ENCODE assay signal across 28 cellular contexts in the genomic region with DNA sequence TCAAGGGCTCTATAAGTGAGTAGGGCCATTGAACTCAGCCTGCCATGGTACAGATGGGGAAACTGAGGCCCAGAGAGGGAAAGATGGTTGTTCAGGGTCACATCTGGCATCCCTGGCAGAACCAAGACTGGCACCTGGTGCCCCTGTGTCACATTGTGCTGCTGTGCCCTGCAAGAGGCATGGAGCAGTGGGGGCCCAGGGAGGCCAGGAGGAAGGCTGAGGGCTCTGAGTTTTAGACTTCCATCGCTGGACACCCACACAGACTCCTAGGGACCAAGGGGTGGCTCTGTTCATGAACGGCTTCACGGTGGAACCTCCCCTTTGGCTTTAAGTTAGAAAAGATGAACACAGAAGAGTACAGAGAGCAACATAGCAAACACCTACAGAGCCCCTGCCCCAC.
DNase-seq lines count a peak whose midpoint lies in the region; ATAC-seq and TF ChIP-seq lines count a peak whose summit lies in the region.
"Had no signal": no experiment of that assay in that cellular context is flagged by ENCODE, and none has a peak within 500 bp of the region (broad histone marks: within the 10 kb centered on the region; RNA-seq: fewer than 3 reads in every experiment).

No MANE protein-coding gene starts in this region.

- peak overlapping the region; percentile 2 to 75; a peak in 2 of 4 replicates for H3K27ac ChIP-seq in SK-N-SH (ENCODE audit: low read depth in 2 of 2, low read length in 1 of 2)
- no peak overlapping the region for H3K27ac ChIP-seq in mesenchymal stem cell (ENCODE audit: low read length, poor library complexity, severe bottlenecking)
- H3K27ac ChIP-seq in sigmoid colon = peak overlapping the region; percentile 83 to 94 (median 88)
- H3K27ac ChIP-seq in upper lobe of right lung = peak overlapping the region; percentile 71
- H3K27ac ChIP-seq: HL-60, SK-N-MC had no signal

- no peak overlapping the region for H2AFZ ChIP-seq in SK-N-SH (ENCODE audit: low read depth)
- H2AFZ ChIP-seq in mesenchymal stem cell (ENCODE audit: low read depth, low read length) = no peak overlapping the region

- H3K9me2 ChIP-seq in SK-N-SH = no peaks in the 10 kb centered on the region

- H3K27me3 ChIP-seq in SK-N-SH (ENCODE audit: insufficient read depth) (no peaks in the 10 kb centered on the region; the same call in 1 of the 2 replicates), mesenchymal stem cell (ENCODE audit: control insufficient read depth in 1 of 2, insufficient read depth in 1 of 2, low read length in 2 of 2) (no peaks in the 10 kb centered on the region), sigmoid colon (no peaks in the 10 kb centered on the region), upper lobe of right lung (no peaks in the 10 kb centered on the region)
- H3K27me3 ChIP-seq: MG63 had no signal

- no peak overlapping the region for H2BK12ac ChIP-seq in mesenchymal stem cell (ENCODE audit: low read length in 2 of 2)

- intact Hi-C loops in sigmoid colon (cut with DNase I) (no loop called here), upper lobe of right lung (cut with DNase I) (no loop called here)

- H4K91ac ChIP-seq in mesenchymal stem cell (ENCODE audit: low read length) = no peak overlapping the region

- H4K8ac ChIP-seq in mesenchymal stem cell (ENCODE audit: low read length) = no peak overlapping the region

- no peaks in the 10 kb centered on the region for H3K9me3 ChIP-seq in SK-N-SH
- H3K9me3 ChIP-seq in mesenchymal stem cell (ENCODE audit: control insufficient read depth, low read length) = no peaks in the 10 kb centered on the region
- H3K9me3 ChIP-seq in sigmoid colon = no peaks in the 10 kb centered on the region
- no peaks in the 10 kb centered on the region for H3K9me3 ChIP-seq in upper lobe of right lung
- H3K9me3 ChIP-seq: Caco-2, MG63 had no signal

- no peak overlapping the region for H3K4ac ChIP-seq in mesenchymal stem cell (ENCODE audit: low read depth in 1 of 2, low read length in 2 of 2)

- no peak overlapping the region for H2BK120ac ChIP-seq in mesenchymal stem cell (ENCODE audit: low read depth, low read length)

- POLR2A ChIA-PET in SK-N-SH (lab: Yijun Ruan, JAX) = interaction anchor here (0.6 kb wide), 1 partner anchor 64 kb away, joined by 3 read pairs; no protein-coding TSS in a partner anchor

- TF ChIP-seq RAD21 in SK-N-SH (IDR thresholded peaks at IDR 0.05; ENCODE audit: low read length) = no peak

- no peak overlapping the region for H3K14ac ChIP-seq in mesenchymal stem cell (ENCODE audit: low read length in 2 of 2)

- ATAC-seq in SK-N-SH treated with all-trans-retinoic acid at 6 μM for 48 hours (no peak), upper lobe of right lung (no peak), GM19463 (IDR thresholded peaks at IDR 0.05; ENCODE audit: unreplicated experiment) (no peak)
- ATAC-seq in stimulated activated naive CD8-positive, alpha-beta T cell treated with anti-CD3 and anti-CD28 coated beads, Interleukin-15, Interleukin-2, amounts not matched to agents 100 U/mL and 50 U/mL, for 24 hours = no peak
- ATAC-seq: activated CD4-positive, CD25-positive, alpha-beta regulatory T cell treated with anti-CD3 and anti-CD28 coated beads, Interleukin-2, amount 50 U/mL, for 24 hours; activated T-cell treated with anti-CD3 and anti-CD28 coated beads, Interleukin-2, amount 50 U/mL, for 72 hours; naive thymus-derived CD8-positive, alpha-beta T cell had no signal

- peaks cover 5% of the 10 kb centered on the region for H3F3A ChIP-seq in SK-N-SH (replicated peaks; ENCODE audit: insufficient read depth)

- no peak overlapping the region for H3K23ac ChIP-seq in mesenchymal stem cell (ENCODE audit: low read length in 2 of 2)

- 100% methylated on average over 3 of the region's 3 CpGs for whole genome bisulfite sequencing in SK-N-SH (ENCODE audit: low lambda C conversion rate)
- 100% methylated on average over 1 of the region's 3 CpGs for WGBS in mesenchymal stem cell
- WGBS in sigmoid colon, 2 donors = 98% methylated on average over 3 of the region's 3 CpGs

- no peaks in the 10 kb centered on the region for H4K20me1 ChIP-seq in SK-N-SH (ENCODE audit: insufficient read depth)

- H3K4me1 ChIP-seq in SK-N-SH (ENCODE audit: control insufficient read depth in 1 of 2, insufficient read depth in 2 of 2, low read depth in 1 of 2, low read length in 1 of 2) (peaks cover 19 to 51% of the 10 kb centered on the region in 2 experiments; a peak in 2 of 4 replicates), mesenchymal stem cell (ENCODE audit: control insufficient read depth, insufficient read depth, low read depth, low read length) (peaks cover 18% of the 10 kb centered on the region), sigmoid colon (peaks cover 0 to 59% (median 45%) of the 10 kb centered on the region in 4 donors), upper lobe of right lung (peaks cover 54% of the 10 kb centered on the region)
- H3K4me1 ChIP-seq: Caco-2 had no signal

- TF ChIP-seq POLR2A in sigmoid colon (IDR thresholded peaks at IDR 0.05) = no peak

- DNase-seq in SK-N-SH (no peak), mesenchymal stem cell (no peak), sigmoid colon (no peak), upper lobe of right lung (no peak), DMS79 treated with DMSO at 0.1 percent for 48 hours (lab: John Stamatoyannopoulos, UW) (no peak)
- no peak for DNase-seq in stimulated activated naive CD8-positive, alpha-beta T cell treated with anti-CD3 and anti-CD28 coated beads, Interleukin-15, Interleukin-2, amounts not matched to agents 100 U/mL and 50 U/mL, for 24 hours
- DNase-seq: 8988T; activated CD4-positive, alpha-beta T cell treated with anti-CD3 and anti-CD28 coated beads, Interleukin-2, amount 50 U/mL, for 4 hours; activated naive CD4-positive, alpha-beta T cell treated with anti-CD3 and anti-CD28 coated beads, Interleukin-2, amount 10 ng/mL, durations not matched to agents 7 days and 5 days; activated T-cell treated with anti-CD3 and anti-CD28 coated beads, Interleukin-2, amount 50 U/mL, for 72 hours; DMS53; H9; KBM-7; left ventricle myocardium superior; NCI-H2029 treated with DMSO at 0.1 percent for 48 hours; NCI-H2227 treated with DMSO at 0.1 percent for 48 hours; NCI-H526; NK-92 treated with Interleukin-12 subunit alpha and Interleukin-12 subunit beta, amount 100 ng/mL, for 24 hours; small intestine; stimulated activated naive CD4-positive, alpha-beta T cell treated with Interleukin-2 at 50 U/mL for 16 hours had no signal

- no peaks in the 10 kb centered on the region for H3K79me2 ChIP-seq in SK-N-SH (ENCODE audit: insufficient read depth)

- no peak overlapping the region for H3K18ac ChIP-seq in mesenchymal stem cell (ENCODE audit: low read depth in 1 of 2, low read length in 2 of 2)

- H3K4me2 ChIP-seq in SK-N-SH (no peak overlapping the region), mesenchymal stem cell (ENCODE audit: low read length, poor library complexity, severe bottlenecking) (no peak overlapping the region)

- TF ChIP-seq EP300 in SK-N-SH (IDR thresholded peaks at IDR 0.05; ENCODE audit: borderline replicate concordance in 1 of 2, low read depth in 1 of 2, low read length in 1 of 2) (no peak), sigmoid colon (IDR thresholded peaks at IDR 0.05) (no peak)

- no peak overlapping the region for H2AK5ac ChIP-seq in mesenchymal stem cell (ENCODE audit: low read length, severe bottlenecking)

- TF ChIP-seq CTCF in SK-N-SH (IDR thresholded peaks at IDR 0.05) = no peak
- TF ChIP-seq CTCF in sigmoid colon (IDR thresholded peaks at IDR 0.05) = no peak
- no peak for TF ChIP-seq CTCF in upper lobe of right lung (IDR thresholded peaks at IDR 0.05)

- H3K9ac ChIP-seq in SK-N-SH = no peak overlapping the region
- peak overlapping the region; percentile 59 for H3K9ac ChIP-seq in mesenchymal stem cell (ENCODE audit: low read length)

- H3K36me3 ChIP-seq in SK-N-SH (replicated peaks in 1 of 2; ENCODE audit: control insufficient read depth in 1 of 2, insufficient read depth in 2 of 2, low read length in 1 of 2) (peaks cover 0 to 9% of the 10 kb centered on the region in 2 experiments), mesenchymal stem cell (ENCODE audit: control insufficient read depth in 1 of 2, insufficient read depth in 2 of 2, low read depth in 1 of 2, low read length in 2 of 2) (peaks cover 26 to 42% of the 10 kb centered on the region in 2 experiments), sigmoid colon (no peaks in the 10 kb centered on the region), upper lobe of right lung (peaks cover 20% of the 10 kb centered on the region)
- H3K36me3 ChIP-seq: MG63 had no signal

- peaks cover 2% of the 10 kb centered on the region for H3K79me1 ChIP-seq in mesenchymal stem cell (replicated peaks; ENCODE audit: low read length, poor library complexity, severe bottlenecking)

- H2BK5ac ChIP-seq in mesenchymal stem cell (ENCODE audit: low read depth, low read length, poor library complexity, severe bottlenecking) = no peak overlapping the region

- CTCF ChIA-PET in SK-N-SH (lab: Yijun Ruan, JAX) = no interaction called here

- H2BK15ac ChIP-seq in mesenchymal stem cell (ENCODE audit: low read depth, poor library complexity, severe bottlenecking) = no peak overlapping the region

- H3K4me3 ChIP-seq in SK-N-SH (ENCODE audit: low read depth in 2 of 2, low read length in 1 of 2) = no peak overlapping the region
- no peak overlapping the region for H3K4me3 ChIP-seq in mesenchymal stem cell (ENCODE audit: insufficient read depth in 1 of 2, low read depth in 1 of 2, low read length in 2 of 2)
- H3K4me3 ChIP-seq in sigmoid colon = no peak overlapping the region
- H3K4me3 ChIP-seq in upper lobe of right lung = no peak overlapping the region
- H3K4me3 ChIP-seq: MG63, SK-N-MC had no signal

TF ChIP-seq in SK-N-SH, 30 proteins besides CTCF, POLR2A, EP300 and RAD21 (continues in another document):
- no peak for TF ChIP-seq MEF2A (IDR thresholded peaks at IDR 0.05; ENCODE audit: borderline replicate concordance, low read depth)
- TF ChIP-seq, protein P1, sequence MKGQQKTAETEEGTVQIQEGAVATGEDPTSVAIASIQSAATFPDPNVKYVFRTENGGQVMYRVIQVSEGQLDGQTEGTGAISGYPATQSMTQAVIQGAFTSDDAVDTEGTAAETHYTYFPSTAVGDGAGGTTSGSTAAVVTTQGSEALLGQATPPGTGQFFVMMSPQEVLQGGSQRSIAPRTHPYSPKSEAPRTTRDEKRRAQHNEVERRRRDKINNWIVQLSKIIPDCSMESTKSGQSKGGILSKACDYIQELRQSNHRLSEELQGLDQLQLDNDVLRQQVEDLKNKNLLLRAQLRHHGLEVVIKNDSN (IDR thresholded peaks at IDR 0.05; ENCODE audit: borderline replicate concordance, low read depth) = no peak
- TF ChIP-seq JUND (IDR thresholded peaks at IDR 0.05) = no peak

TF ChIP-seq in SK-N-SH treated with all-trans-retinoic acid at 6 μM for 48 hours, 23 proteins besides CTCF, POLR2A, EP300 and RAD21 (continues in another document):
- TF ChIP-seq BACH2 (CRISPR knock-in tag; IDR thresholded peaks at IDR 0.05; ENCODE audit: borderline replicate concordance) (no peak), ZNF8 (CRISPR knock-in tag; IDR thresholded peaks at IDR 0.05) (no peak)
